ENCODE assay signal across 8 cellular contexts in the genomic region with DNA sequence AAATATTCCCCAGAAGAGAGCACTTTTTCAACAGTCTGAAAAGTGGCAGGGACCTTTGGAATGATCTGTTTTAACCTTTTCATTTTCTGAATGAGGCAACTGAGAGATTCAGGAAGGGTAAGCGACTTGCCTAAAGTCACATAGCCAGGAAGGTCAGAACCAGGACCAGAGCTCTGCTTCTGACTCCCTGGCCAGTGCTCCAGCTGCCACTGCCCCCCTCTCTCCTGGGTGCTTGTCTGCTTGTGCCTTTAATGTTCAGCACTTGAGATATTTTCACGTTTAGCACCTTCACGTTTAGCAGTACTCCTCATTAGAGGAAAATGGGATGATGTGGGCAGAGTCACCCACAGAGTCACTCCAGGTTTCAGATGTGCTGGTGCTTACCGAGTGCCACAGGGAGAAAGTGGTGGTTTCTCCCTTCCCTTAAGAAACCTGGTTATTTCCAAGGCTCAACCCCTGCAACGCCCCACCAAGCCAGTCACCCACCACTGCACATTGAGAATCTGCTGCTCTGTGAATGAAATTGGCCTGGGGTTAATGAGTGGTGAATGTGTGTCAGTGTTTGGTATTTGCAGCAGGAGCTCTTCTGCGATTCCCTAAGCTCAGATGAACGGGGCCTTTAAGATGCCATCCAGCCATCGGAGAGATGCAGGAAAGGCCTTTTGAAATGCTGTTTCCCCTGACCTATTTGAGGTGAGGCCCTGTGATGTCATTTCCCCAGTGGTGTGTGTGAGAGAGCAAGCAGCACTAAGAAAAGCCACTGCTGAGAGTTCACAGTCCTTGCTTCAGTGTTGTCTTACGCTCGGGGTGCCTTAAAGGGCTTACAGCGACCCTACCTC.
DNase-seq lines count a peak whose midpoint lies in the region; ATAC-seq and TF ChIP-seq lines count a peak whose summit lies in the region.

No MANE protein-coding gene starts in this region.

- H2AK5ac ChIP-seq in mesenchymal stem cell (ENCODE audit: low read length, severe bottlenecking): peak overlapping the region; percentile 97

- H3K27me3 ChIP-seq in mammary epithelial cell (ENCODE audit: insufficient read depth, low read length) (no peaks in the 10 kb centered on the region), mesenchymal stem cell (ENCODE audit: control insufficient read depth in 1 of 2, insufficient read depth in 1 of 2, low read length in 2 of 2) (no peaks in the 10 kb centered on the region)

- H2AFZ ChIP-seq in mammary epithelial cell (ENCODE audit: low read depth, low read length) (peak overlapping the region; percentile 50), mesenchymal stem cell (ENCODE audit: low read depth, low read length) (no peak overlapping the region)

- WGBS in mammary epithelial cell (ENCODE audit: low coverage, missing lambda C conversion rate): 35% methylated on average over 11 of the region's 11 CpGs
- WGBS in mesenchymal stem cell: 24% methylated on average over 10 of the region's 11 CpGs

- H3K23ac ChIP-seq in mesenchymal stem cell (ENCODE audit: low read length in 2 of 2): peak overlapping the region in 1 of 2 experiments; percentile 94

- no peaks in the 10 kb centered on the region for H4K20me1 ChIP-seq in mammary epithelial cell (ENCODE audit: insufficient read depth, low read length)

- H3K14ac ChIP-seq in mesenchymal stem cell (ENCODE audit: low read length in 2 of 2): peak overlapping the region in 1 of 2 experiments; percentile 66

- peak overlapping the region; percentile 90 for H2BK5ac ChIP-seq in mesenchymal stem cell (ENCODE audit: low read depth, low read length, poor library complexity, severe bottlenecking)

- peaks cover 98% of the 10 kb centered on the region for H3K79me2 ChIP-seq in mammary epithelial cell (ENCODE audit: insufficient read depth, low read length)

- peak overlapping the region; percentile 91 to 99 for H2BK12ac ChIP-seq in mesenchymal stem cell (ENCODE audit: low read length in 2 of 2)

- H3K4me2 ChIP-seq in mammary epithelial cell (ENCODE audit: insufficient read depth, low read depth, low read length): peak overlapping the region; percentile 37
- peak overlapping the region; percentile 53 for H3K4me2 ChIP-seq in mesenchymal stem cell (ENCODE audit: low read length, poor library complexity, severe bottlenecking)

- H4K91ac ChIP-seq in mesenchymal stem cell (ENCODE audit: low read length): peak overlapping the region; percentile 81

- peak overlapping the region; percentile 48 for H3K9ac ChIP-seq in mammary epithelial cell (ENCODE audit: insufficient read depth, low read length)
- peak overlapping the region; percentile 73 for H3K9ac ChIP-seq in mesenchymal stem cell (ENCODE audit: low read length)

- H3K18ac ChIP-seq in mesenchymal stem cell (ENCODE audit: low read depth in 1 of 2, low read length in 2 of 2): peak overlapping the region; percentile 95 to 96

- H2BK120ac ChIP-seq in mesenchymal stem cell (ENCODE audit: low read depth, low read length): peak overlapping the region; percentile 80

- TF ChIP-seq CTCF in GM12873 (IDR thresholded peaks at IDR 0.05; ENCODE audit: insufficient read depth, low read depth, low read length, missing control alignments) (peak; percentile 9), mammary epithelial cell (conservative IDR thresholded peaks at IDR 0.05 in 1 of 2, IDR thresholded peaks at IDR 0.05 in 1 of 2; ENCODE audit: extremely low read depth in 1 of 2, insufficient read depth in 1 of 2, low read depth in 1 of 2, low read length in 2 of 2) (no peak)

- CTCF ChIA-PET in mammary epithelial cell (lab: Charles Lee; ENCODE audit: low non-redundant PET): interaction anchor here (0.7 kb wide), 1 partner anchor 75 kb away, joined by 10 read pairs; no protein-coding TSS in a partner anchor

- H3K4me3 ChIP-seq in mammary epithelial cell (replicated peaks in 1 of 3; ENCODE audit: insufficient read depth in 1 of 3, low read depth in 2 of 3, low read length in 3 of 3) (no peak overlapping the region), mesenchymal stem cell (ENCODE audit: insufficient read depth in 1 of 2, low read depth in 1 of 2, low read length in 2 of 2) (peak overlapping the region in 1 of 2 experiments; percentile 49)

- H3K4ac ChIP-seq in mesenchymal stem cell (ENCODE audit: low read depth in 1 of 2, low read length in 2 of 2): peak overlapping the region; percentile 76 to 97

- no TSS peak for BruUV-seq in mammary epithelial cell (replicated peaks; lab: Mats Ljungman, UMichigan)

- in situ Hi-C loops in mammary epithelial cell (cut with MboI; ENCODE audit: low sequenced_read_pairs in 2 of 2): no loop called here

- dilution Hi-C loops in mammary epithelial cell (cut with HindIII; ENCODE audit: low sequenced_read_pairs): no loop called here

- H3K4me1 ChIP-seq in mammary epithelial cell (ENCODE audit: insufficient read depth, low read length): peaks cover 31% of the 10 kb centered on the region
- peaks cover 38% of the 10 kb centered on the region for H3K4me1 ChIP-seq in mesenchymal stem cell (ENCODE audit: control insufficient read depth, insufficient read depth, low read depth, low read length)

- intact Hi-C loops in mammary epithelial cell (cut with micrococcal nuclease): no loop called here

- H2BK15ac ChIP-seq in mesenchymal stem cell (ENCODE audit: low read depth, poor library complexity, severe bottlenecking): peak overlapping the region; percentile 60

- H3K9me3 ChIP-seq in mammary epithelial cell (replicated peaks; ENCODE audit: insufficient read depth, low read length): no peaks in the 10 kb centered on the region
- no peaks in the 10 kb centered on the region for H3K9me3 ChIP-seq in mesenchymal stem cell (ENCODE audit: control insufficient read depth, low read length)

- DNase-seq in T-helper 9 cell (peak; percentile 54), mammary epithelial cell (peak; percentile 68), mesenchymal stem cell (peak; percentile 91), D341Med (ENCODE audit: low spot score) (no peak), DMS114 treated with DMSO at 0.1 percent for 48 hours (lab: John Stamatoyannopoulos, UW; ENCODE audit: unreplicated experiment) (no peak)
- DNase-seq in stimulated activated CD8-positive, alpha-beta memory T cell treated with anti-CD3 and anti-CD28 coated beads, Interleukin-4, amount 100 ng/mL, for 48 hours: peak; percentile 66

- peak overlapping the region; percentile 45 for H4K8ac ChIP-seq in mesenchymal stem cell (ENCODE audit: low read length)

- H3K27ac ChIP-seq in mammary epithelial cell (ENCODE audit: insufficient read depth, low read depth, low read length): peak overlapping the region; percentile 64
- peak overlapping the region; percentile 96 for H3K27ac ChIP-seq in mesenchymal stem cell (ENCODE audit: low read length, poor library complexity, severe bottlenecking)

- peaks cover 3% of the 10 kb centered on the region for H3K36me3 ChIP-seq in mammary epithelial cell (ENCODE audit: insufficient read depth, low read length)
- peaks cover 0 to 23% of the 10 kb centered on the region in 2 experiments for H3K36me3 ChIP-seq in mesenchymal stem cell (ENCODE audit: control insufficient read depth in 1 of 2, insufficient read depth in 2 of 2, low read depth in 1 of 2, low read length in 2 of 2)

- H3K79me1 ChIP-seq in mesenchymal stem cell (replicated peaks; ENCODE audit: low read length, poor library complexity, severe bottlenecking): peaks cover 41% of the 10 kb centered on the region

- peak; percentile 71 for ATAC-seq in HG02870 (IDR thresholded peaks at IDR 0.05; ENCODE audit: unreplicated experiment)

Comparison
In these comparisons a context has a peak if more than half of its experiments do, and no peak if none do; other contexts are left out.
1. DNase-seq: peak in T-helper 9 cell (single experiment), mammary epithelial cell (single experiment), mesenchymal stem cell (single experiment) and stimulated activated CD8-positive, alpha-beta memory T cell treated with anti-CD3 and anti-CD28 coated beads, Interleukin-4, amount 100 ng/mL, for 48 hours (single experiment); none in D341Med (single experiment) and DMS114 treated with DMSO at 0.1 percent for 48 hours (single experiment).